In genomic region chr4:113823291-113823659, GRCh38 we compare ENCODE assay signal across 9 cellular contexts.
A peak's percentile ranks its signal among the peaks of the same experiment; 100 is the strongest.
DNase-seq lines count a peak whose midpoint lies in the region; ATAC-seq and TF ChIP-seq lines count a peak whose summit lies in the region.
"Had no signal": no experiment of that assay in that cellular context is flagged by ENCODE, and none has a peak within 500 bp of the region (broad histone marks: within the 10 kb centered on the region; RNA-seq: fewer than 3 reads in every experiment).

No MANE protein-coding gene starts in this region.

- peak; percentile 63 for ATAC-seq in GM19467 (IDR thresholded peaks at IDR 0.05; ENCODE audit: unreplicated experiment)
- peak; percentile 79 for ATAC-seq in HG03159 (IDR thresholded peaks at IDR 0.05; ENCODE audit: unreplicated experiment)
- ATAC-seq in activated naive CD8-positive, alpha-beta T cell treated with anti-CD3 and anti-CD28 coated beads, Interleukin-2, amount 50 U/mL, for 24 hours = peak; percentile 50

- no peaks in the 10 kb centered on the region for H3K36me3 Mint-ChIP-seq in activated naive CD8-positive, alpha-beta T cell treated with anti-CD3 and anti-CD28 coated beads, Interleukin-2, amount 50 U/mL, for 24 hours (ENCODE audit: low read depth)

- peak overlapping the region; percentile 9 for H3K4me3 Mint-ChIP-seq in activated naive CD8-positive, alpha-beta T cell treated with anti-CD3 and anti-CD28 coated beads, Interleukin-2, amount 50 U/mL, for 24 hours

- TF ChIP-seq CTCF in GM10266 (IDR thresholded peaks at IDR 0.05; ENCODE audit: control insufficient read depth, insufficient read depth, low read depth, missing control alignments) = no peak

- H3K4me1 Mint-ChIP-seq in activated naive CD8-positive, alpha-beta T cell treated with anti-CD3 and anti-CD28 coated beads, Interleukin-2, amount 50 U/mL, for 24 hours = peaks cover 55% of the 10 kb centered on the region

- H3K27ac Mint-ChIP-seq in activated naive CD8-positive, alpha-beta T cell treated with anti-CD3 and anti-CD28 coated beads, Interleukin-2, amount 50 U/mL, for 24 hours = peak overlapping the region; percentile 20

- H3K27me3 Mint-ChIP-seq in activated naive CD8-positive, alpha-beta T cell treated with anti-CD3 and anti-CD28 coated beads, Interleukin-2, amount 50 U/mL, for 24 hours = no peaks in the 10 kb centered on the region

- DNase-seq in GM10266 (ENCODE audit: extremely low spot score) (peak; percentile 34), GM03348 (ENCODE audit: low spot score) (no peak), NCI-H82 (lab: John Stamatoyannopoulos, UW) (no peak)
- DNase-seq in activated naive CD8-positive, alpha-beta T cell treated with anti-CD3 and anti-CD28 coated beads, Interleukin-2, amount 50 U/mL, for 24 hours = no peak
- no peak for DNase-seq in stimulated activated naive CD4-positive, alpha-beta T cell (lab: John Stamatoyannopoulos, UW)
- no peak for DNase-seq in activated T-cell treated with anti-CD3 and anti-CD28 coated beads, Interleukin-2, amount 50 U/mL, for 48 hours
- DNase-seq: DMS153 had no signal

- H3K9me3 Mint-ChIP-seq in activated naive CD8-positive, alpha-beta T cell treated with anti-CD3 and anti-CD28 coated beads, Interleukin-2, amount 50 U/mL, for 24 hours = no peaks in the 10 kb centered on the region
